ENCODE assay signal across 2 cellular contexts in the genomic region with DNA sequence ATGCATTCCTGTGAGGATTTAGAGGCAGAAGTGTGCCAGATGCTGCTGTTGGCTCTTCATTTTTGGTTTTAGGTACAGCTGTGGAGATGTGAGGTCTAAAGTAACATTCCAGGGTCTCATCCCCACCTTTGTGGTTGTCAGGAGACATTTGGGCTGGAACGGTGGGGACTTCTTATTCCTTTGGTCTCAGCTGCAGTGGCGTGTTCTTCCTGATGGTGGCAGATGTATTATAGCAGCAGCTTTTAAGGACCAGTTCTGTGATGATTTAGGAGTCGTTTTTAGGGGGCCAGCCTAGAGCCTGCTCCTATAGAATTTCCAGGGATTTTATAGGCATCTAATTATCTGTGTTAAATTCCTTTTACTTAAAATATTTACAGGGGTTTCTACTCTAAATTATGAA.
TF ChIP-seq lines count a peak whose summit lies in the region.

No MANE protein-coding gene starts in this region.

TF ChIP-seq in IMR-90, 13 proteins besides CTCF, POLR2A, EP300 and RAD21:
- no peak for TF ChIP-seq CEBPB (IDR thresholded peaks at IDR 0.05; ENCODE audit: low read depth, low read length)
- TF ChIP-seq, protein P1, sequence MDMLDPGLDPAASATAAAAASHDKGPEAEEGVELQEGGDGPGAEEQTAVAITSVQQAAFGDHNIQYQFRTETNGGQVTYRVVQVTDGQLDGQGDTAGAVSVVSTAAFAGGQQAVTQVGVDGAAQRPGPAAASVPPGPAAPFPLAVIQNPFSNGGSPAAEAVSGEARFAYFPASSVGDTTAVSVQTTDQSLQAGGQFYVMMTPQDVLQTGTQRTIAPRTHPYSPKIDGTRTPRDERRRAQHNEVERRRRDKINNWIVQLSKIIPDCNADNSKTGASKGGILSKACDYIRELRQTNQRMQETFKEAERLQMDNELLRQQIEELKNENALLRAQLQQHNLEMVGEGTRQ (IDR thresholded peaks at IDR 0.05; ENCODE audit: low read depth, low read length), result no peak
- TF ChIP-seq MXI1 (IDR thresholded peaks at IDR 0.05; ENCODE audit: borderline replicate concordance, low read depth, low read length), result no peak
- no peak for TF ChIP-seq FOS (IDR thresholded peaks at IDR 0.05; ENCODE audit: low read depth, low read length)
- TF ChIP-seq BHLHE40 (IDR thresholded peaks at IDR 0.05; ENCODE audit: low read depth, low read length), result no peak
- TF ChIP-seq NFE2L2 (IDR thresholded peaks at IDR 0.05; ENCODE audit: low read depth, low read length), result no peak
- no peak for TF ChIP-seq MAZ (IDR thresholded peaks at IDR 0.05; ENCODE audit: borderline replicate concordance, low read depth, low read length)
- no peak for TF ChIP-seq CHD1 (IDR thresholded peaks at IDR 0.05; ENCODE audit: low read depth, low read length)
- TF ChIP-seq RFX5 (IDR thresholded peaks at IDR 0.05; ENCODE audit: low read depth, low read length), result no peak
- TF ChIP-seq, protein P2, sequence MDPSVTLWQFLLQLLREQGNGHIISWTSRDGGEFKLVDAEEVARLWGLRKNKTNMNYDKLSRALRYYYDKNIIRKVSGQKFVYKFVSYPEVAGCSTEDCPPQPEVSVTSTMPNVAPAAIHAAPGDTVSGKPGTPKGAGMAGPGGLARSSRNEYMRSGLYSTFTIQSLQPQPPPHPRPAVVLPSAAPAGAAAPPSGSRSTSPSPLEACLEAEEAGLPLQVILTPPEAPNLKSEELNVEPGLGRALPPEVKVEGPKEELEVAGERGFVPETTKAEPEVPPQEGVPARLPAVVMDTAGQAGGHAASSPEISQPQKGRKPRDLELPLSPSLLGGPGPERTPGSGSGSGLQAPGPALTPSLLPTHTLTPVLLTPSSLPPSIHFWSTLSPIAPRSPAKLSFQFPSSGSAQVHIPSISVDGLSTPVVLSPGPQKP (IDR thresholded peaks at IDR 0.05; ENCODE audit: borderline replicate concordance, low read depth, low read length), result no peak
- no peak for TF ChIP-seq SMC3 (IDR thresholded peaks at IDR 0.05; ENCODE audit: low read depth, low read length)
- TF ChIP-seq MAFK (IDR thresholded peaks at IDR 0.05; ENCODE audit: low read depth, low read length), result no peak
- TF ChIP-seq RCOR1 (IDR thresholded peaks at IDR 0.05; ENCODE audit: insufficient replicate concordance, low read length), result no peak

TF ChIP-seq in GM12878, 131 proteins besides CTCF, POLR2A, EP300 and RAD21 (continued from another document):
- TF ChIP-seq, protein P3, sequence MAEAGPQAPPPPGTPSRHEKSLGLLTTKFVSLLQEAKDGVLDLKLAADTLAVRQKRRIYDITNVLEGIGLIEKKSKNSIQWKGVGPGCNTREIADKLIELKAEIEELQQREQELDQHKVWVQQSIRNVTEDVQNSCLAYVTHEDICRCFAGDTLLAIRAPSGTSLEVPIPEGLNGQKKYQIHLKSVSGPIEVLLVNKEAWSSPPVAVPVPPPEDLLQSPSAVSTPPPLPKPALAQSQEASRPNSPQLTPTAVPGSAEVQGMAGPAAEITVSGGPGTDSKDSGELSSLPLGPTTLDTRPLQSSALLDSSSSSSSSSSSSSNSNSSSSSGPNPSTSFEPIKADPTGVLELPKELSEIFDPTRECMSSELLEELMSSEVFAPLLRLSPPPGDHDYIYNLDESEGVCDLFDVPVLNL (IDR thresholded peaks at IDR 0.05; ENCODE audit: low read depth, low read length), result no peak
- TF ChIP-seq BMI1 (IDR thresholded peaks at IDR 0.05; ENCODE audit: borderline replicate concordance), result no peak
- no peak for TF ChIP-seq BCL11A (IDR thresholded peaks at IDR 0.05; ENCODE audit: low read depth, low read length)
- TF ChIP-seq, protein P4, sequence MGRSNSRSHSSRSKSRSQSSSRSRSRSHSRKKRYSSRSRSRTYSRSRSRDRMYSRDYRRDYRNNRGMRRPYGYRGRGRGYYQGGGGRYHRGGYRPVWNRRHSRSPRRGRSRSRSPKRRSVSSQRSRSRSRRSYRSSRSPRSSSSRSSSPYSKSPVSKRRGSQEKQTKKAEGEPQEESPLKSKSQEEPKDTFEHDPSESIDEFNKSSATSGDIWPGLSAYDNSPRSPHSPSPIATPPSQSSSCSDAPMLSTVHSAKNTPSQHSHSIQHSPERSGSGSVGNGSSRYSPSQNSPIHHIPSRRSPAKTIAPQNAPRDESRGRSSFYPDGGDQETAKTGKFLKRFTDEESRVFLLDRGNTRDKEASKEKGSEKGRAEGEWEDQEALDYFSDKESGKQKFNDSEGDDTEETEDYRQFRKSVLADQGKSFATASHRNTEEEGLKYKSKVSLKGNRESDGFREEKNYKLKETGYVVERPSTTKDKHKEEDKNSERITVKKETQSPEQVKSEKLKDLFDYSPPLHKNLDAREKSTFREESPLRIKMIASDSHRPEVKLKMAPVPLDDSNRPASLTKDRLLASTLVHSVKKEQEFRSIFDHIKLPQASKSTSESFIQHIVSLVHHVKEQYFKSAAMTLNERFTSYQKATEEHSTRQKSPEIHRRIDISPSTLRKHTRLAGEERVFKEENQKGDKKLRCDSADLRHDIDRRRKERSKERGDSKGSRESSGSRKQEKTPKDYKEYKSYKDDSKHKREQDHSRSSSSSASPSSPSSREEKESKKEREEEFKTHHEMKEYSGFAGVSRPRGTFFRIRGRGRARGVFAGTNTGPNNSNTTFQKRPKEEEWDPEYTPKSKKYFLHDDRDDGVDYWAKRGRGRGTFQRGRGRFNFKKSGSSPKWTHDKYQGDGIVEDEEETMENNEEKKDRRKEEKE (IDR thresholded peaks at IDR 0.05), result no peak
- TF ChIP-seq, protein P5, sequence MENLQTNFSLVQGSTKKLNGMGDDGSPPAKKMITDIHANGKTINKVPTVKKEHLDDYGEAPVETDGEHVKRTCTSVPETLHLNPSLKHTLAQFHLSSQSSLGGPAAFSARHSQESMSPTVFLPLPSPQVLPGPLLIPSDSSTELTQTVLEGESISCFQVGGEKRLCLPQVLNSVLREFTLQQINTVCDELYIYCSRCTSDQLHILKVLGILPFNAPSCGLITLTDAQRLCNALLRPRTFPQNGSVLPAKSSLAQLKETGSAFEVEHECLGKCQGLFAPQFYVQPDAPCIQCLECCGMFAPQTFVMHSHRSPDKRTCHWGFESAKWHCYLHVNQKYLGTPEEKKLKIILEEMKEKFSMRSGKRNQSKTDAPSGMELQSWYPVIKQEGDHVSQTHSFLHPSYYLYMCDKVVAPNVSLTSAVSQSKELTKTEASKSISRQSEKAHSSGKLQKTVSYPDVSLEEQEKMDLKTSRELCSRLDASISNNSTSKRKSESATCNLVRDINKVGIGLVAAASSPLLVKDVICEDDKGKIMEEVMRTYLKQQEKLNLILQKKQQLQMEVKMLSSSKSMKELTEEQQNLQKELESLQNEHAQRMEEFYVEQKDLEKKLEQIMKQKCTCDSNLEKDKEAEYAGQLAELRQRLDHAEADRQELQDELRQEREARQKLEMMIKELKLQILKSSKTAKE (IDR thresholded peaks at IDR 0.05; ENCODE audit: low read depth, poor library complexity, severe bottlenecking), result no peak
- TF ChIP-seq HDAC2 (IDR thresholded peaks at IDR 0.05), result no peak
- TF ChIP-seq STAT3 (IDR thresholded peaks at IDR 0.05; ENCODE audit: low read depth, low read length), result no peak
- TF ChIP-seq RELA (IDR thresholded peaks at IDR 0.05; ENCODE audit: borderline replicate concordance, partially characterized antibody), result no peak
- TF ChIP-seq ZNF217 (IDR thresholded peaks at IDR 0.05), result no peak
- TF ChIP-seq NFIC (IDR thresholded peaks at IDR 0.05; ENCODE audit: low read depth, low read length), result no peak
- TF ChIP-seq TCF7 (IDR thresholded peaks at IDR 0.05; ENCODE audit: borderline replicate concordance), result no peak
- TF ChIP-seq, protein P6, sequence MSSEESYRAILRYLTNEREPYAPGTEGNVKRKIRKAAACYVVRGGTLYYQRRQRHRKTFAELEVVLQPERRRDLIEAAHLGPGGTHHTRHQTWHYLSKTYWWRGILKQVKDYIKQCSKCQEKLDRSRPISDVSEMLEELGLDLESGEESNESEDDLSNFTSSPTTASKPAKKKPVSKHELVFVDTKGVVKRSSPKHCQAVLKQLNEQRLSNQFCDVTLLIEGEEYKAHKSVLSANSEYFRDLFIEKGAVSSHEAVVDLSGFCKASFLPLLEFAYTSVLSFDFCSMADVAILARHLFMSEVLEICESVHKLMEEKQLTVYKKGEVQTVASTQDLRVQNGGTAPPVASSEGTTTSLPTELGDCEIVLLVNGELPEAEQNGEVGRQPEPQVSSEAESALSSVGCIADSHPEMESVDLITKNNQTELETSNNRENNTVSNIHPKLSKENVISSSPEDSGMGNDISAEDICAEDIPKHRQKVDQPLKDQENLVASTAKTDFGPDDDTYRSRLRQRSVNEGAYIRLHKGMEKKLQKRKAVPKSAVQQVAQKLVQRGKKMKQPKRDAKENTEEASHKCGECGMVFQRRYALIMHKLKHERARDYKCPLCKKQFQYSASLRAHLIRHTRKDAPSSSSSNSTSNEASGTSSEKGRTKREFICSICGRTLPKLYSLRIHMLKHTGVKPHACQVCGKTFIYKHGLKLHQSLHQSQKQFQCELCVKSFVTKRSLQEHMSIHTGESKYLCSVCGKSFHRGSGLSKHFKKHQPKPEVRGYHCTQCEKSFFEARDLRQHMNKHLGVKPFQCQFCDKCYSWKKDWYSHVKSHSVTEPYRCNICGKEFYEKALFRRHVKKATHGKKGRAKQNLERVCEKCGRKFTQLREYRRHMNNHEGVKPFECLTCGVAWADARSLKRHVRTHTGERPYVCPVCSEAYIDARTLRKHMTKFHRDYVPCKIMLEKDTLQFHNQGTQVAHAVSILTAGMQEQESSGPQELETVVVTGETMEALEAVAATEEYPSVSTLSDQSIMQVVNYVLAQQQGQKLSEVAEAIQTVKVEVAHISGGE (CRISPR knock-in tag; IDR thresholded peaks at IDR 0.05), result no peak
